In genomic region chr11:106076421-106076922, GRCh38 we compare ENCODE assay signal across 8 cellular contexts. TPM values are rescaled to one million over a fixed set of nuclear protein-coding genes. Genes with fewer than 3 reads are reported as not detected.
DNase-seq lines count a peak whose midpoint lies in the region; ATAC-seq and TF ChIP-seq lines count a peak whose summit lies in the region.

No MANE protein-coding gene starts in this region.

- intact Hi-C loops in CD14-positive monocyte (cut with micrococcal nuclease) = loop anchor here (5.0 kb wide), 1 partner anchor 54 kb away; the partner anchor contains the start of gene MSANTD4 (in 2 of the 2)
- intact Hi-C loops in heart right ventricle (cut with DNase I) = loop anchor here in 4 of 10 donors (2.0 to 5.0 kb wide), 2 partner anchors 54 kb away; partner anchors contain the start of gene MSANTD4 (in 4 of the 4)
- intact Hi-C loops in gastrocnemius medialis (cut with DNase I; ENCODE audit: low total_unique reads) = no loop called here

- DNase-seq in CD14-positive monocyte (ENCODE audit: low spot score) (peak; percentile 45), HEK293T (ENCODE audit: extremely low spot score) (peak; percentile 7), heart right ventricle (no peak), gastrocnemius medialis (no peak), NCI-H1436 (lab: John Stamatoyannopoulos, UW) (no peak), NOMO-1 treated with dmso at 0.1 percent for 144 hours (lab: John Stamatoyannopoulos, UW; ENCODE audit: unreplicated experiment) (no peak), epidermal melanocyte (ENCODE audit: insufficient read length, low spot score) (no peak)
- peak; percentile 46 for DNase-seq in activated CD8-positive, alpha-beta memory T cell treated with anti-CD3 and anti-CD28 coated beads, Interleukin-2, amount 10 ng/mL, durations not matched to agents 7 days and 5 days

- peak; percentile 9 for TF ChIP-seq CTCF in CD14-positive monocyte (IDR thresholded peaks at IDR 0.05)
- no peak for TF ChIP-seq CTCF in heart right ventricle (IDR thresholded peaks at IDR 0.05)
- no peak for TF ChIP-seq CTCF in gastrocnemius medialis (IDR thresholded peaks at IDR 0.05 in 4 of 5, conservative IDR thresholded peaks at IDR 0.05 in 1 of 5)

- WGBS in heart right ventricle, 2 donors = 0 to 3% methylated on average over 14 of the region's 14 CpGs

- peak overlapping the region; percentile 96 to 99 (median 98) for H3K27ac Mint-ChIP-seq in CD14-positive monocyte
- H3K27ac Mint-ChIP-seq in activated CD8-positive, alpha-beta memory T cell treated with anti-CD3 and anti-CD28 coated beads, Interleukin-2, amount 10 ng/mL, durations not matched to agents 7 days and 5 days = peak overlapping the region; percentile 97

- no peaks in the 10 kb centered on the region for H3K27me3 ChIP-seq in heart right ventricle
- H3K27me3 ChIP-seq in gastrocnemius medialis = no peaks in the 10 kb centered on the region

- H3K36me3 Mint-ChIP-seq in CD14-positive monocyte = peaks cover 19% of the 10 kb centered on the region in 2 donors
- H3K36me3 Mint-ChIP-seq in activated CD8-positive, alpha-beta memory T cell treated with anti-CD3 and anti-CD28 coated beads, Interleukin-2, amount 10 ng/mL, durations not matched to agents 7 days and 5 days = peaks cover 24% of the 10 kb centered on the region

- H3K27ac ChIP-seq in heart right ventricle (peak overlapping the region; percentile 85 to 99 (median 95)), gastrocnemius medialis (peak overlapping the region; percentile 95 to 97 (median 96))

- no peaks in the 10 kb centered on the region for H3K27me3 Mint-ChIP-seq in CD14-positive monocyte (ENCODE audit: low read depth in 3 of 3)
- H3K27me3 Mint-ChIP-seq in activated CD8-positive, alpha-beta memory T cell treated with anti-CD3 and anti-CD28 coated beads, Interleukin-2, amount 10 ng/mL, durations not matched to agents 7 days and 5 days = no peaks in the 10 kb centered on the region

- no peak for ATAC-seq in activated CD8-positive, alpha-beta memory T cell treated with anti-CD3 and anti-CD28 coated beads, Interleukin-2, amount 10 ng/mL, durations not matched to agents 7 days and 5 days
- ATAC-seq in heart right ventricle (peak in 1 of 8 donors; percentile 0), gastrocnemius medialis (peak; percentile 0 to 4)

- POLR2A ChIA-PET in HEK293T (lab: Yijun Ruan, JAX) = interaction anchor here (1.2 kb wide), 1 partner anchor 11 kb away, joined by 7 read pairs; no protein-coding TSS in a partner anchor

- no peak for TF ChIP-seq POLR2A in gastrocnemius medialis (IDR thresholded peaks at IDR 0.05)

- in situ Hi-C loops in gastrocnemius medialis (cut with MboI; ENCODE audit: low sequenced_read_pairs in 4 of 4) = loop anchor here in 3 of 4 donors (5.0 to 10.0 kb wide), 2 partner anchors 52 to 54 kb away; partner anchors contain the start of gene MSANTD4 (in 3 of the 3)

- H3K4me1 Mint-ChIP-seq in CD14-positive monocyte = peaks cover 31% of the 10 kb centered on the region
- peaks cover 33% of the 10 kb centered on the region for H3K4me1 Mint-ChIP-seq in activated CD8-positive, alpha-beta memory T cell treated with anti-CD3 and anti-CD28 coated beads, Interleukin-2, amount 10 ng/mL, durations not matched to agents 7 days and 5 days

- peaks cover 0 to 50% (median 43%) of the 10 kb centered on the region in 9 donors for H3K4me1 ChIP-seq in heart right ventricle
- peaks cover 31 to 39% of the 10 kb centered on the region in 2 donors for H3K4me1 ChIP-seq in gastrocnemius medialis

- H3K9me3 ChIP-seq in heart right ventricle (no peaks in the 10 kb centered on the region), gastrocnemius medialis (no peaks in the 10 kb centered on the region)

- H3K36me3 ChIP-seq in heart right ventricle (peaks cover 0 to 34% (median 6%) of the 10 kb centered on the region in 9 donors), gastrocnemius medialis (peaks cover 0 to 21% of the 10 kb centered on the region in 2 donors)

- CTCF ChIA-PET in HEK293T (lab: Yijun Ruan, JAX) = interaction anchor here (1.2 kb wide), 1 partner anchor 11 kb away, joined by 5 read pairs; no protein-coding TSS in a partner anchor
- CTCF ChIA-PET in activated CD8-positive, alpha-beta memory T cell treated with anti-CD3 and anti-CD28 coated beads, Interleukin-2, amount 10 ng/mL, durations not matched to agents 7 days and 5 days (lab: Charles Lee) = interaction anchor here (1.0 to 2.6 kb wide), 6 partner anchors 9 to 57 kb away, joined by 3 to 8 read pairs (median 6); no protein-coding TSS in a partner anchor

- peak overlapping the region; percentile 51 to 97 (median 84) for H3K4me3 ChIP-seq in heart right ventricle
- peak overlapping the region; percentile 76 to 95 (median 88) for H3K4me3 ChIP-seq in gastrocnemius medialis

- H3K9me3 Mint-ChIP-seq in CD14-positive monocyte = no peaks in the 10 kb centered on the region
- no peaks in the 10 kb centered on the region for H3K9me3 Mint-ChIP-seq in activated CD8-positive, alpha-beta memory T cell treated with anti-CD3 and anti-CD28 coated beads, Interleukin-2, amount 10 ng/mL, durations not matched to agents 7 days and 5 days (ENCODE audit: low read depth)

- peak overlapping the region; percentile 96 to 98 for H3K4me3 Mint-ChIP-seq in CD14-positive monocyte
- H3K4me3 Mint-ChIP-seq in activated CD8-positive, alpha-beta memory T cell treated with anti-CD3 and anti-CD28 coated beads, Interleukin-2, amount 10 ng/mL, durations not matched to agents 7 days and 5 days = peak overlapping the region; percentile 97

TF ChIP-seq in HEK293T, 16 proteins besides CTCF, POLR2A, EP300 and RAD21:
- TF ChIP-seq ZNF384 (IDR thresholded peaks at IDR 0.05) = no peak
- TF ChIP-seq FOXA1 (IDR thresholded peaks at IDR 0.05) = no peak
- TF ChIP-seq ARNT (IDR thresholded peaks at IDR 0.05) = no peak
- TF ChIP-seq TARDBP (IDR thresholded peaks at IDR 0.05) = no peak
- no peak for TF ChIP-seq SUZ12 (IDR thresholded peaks at IDR 0.05)
- TF ChIP-seq CTBP1 (IDR thresholded peaks at IDR 0.05; ENCODE audit: borderline replicate concordance) = no peak
- no peak for TF ChIP-seq SP1 (IDR thresholded peaks at IDR 0.05)

RNA-seq across cellular contexts. Expression of gene KBTBD3, which starts 0.7 kb away (rescaled TPM):
- polyA plus RNA-seq in CD14-positive monocyte (1 to 10 TPM; 2.6 to 5.9 TPM), heart right ventricle (1 to 10 TPM; 4.2 to 5.0 TPM)
- 1 to 10 TPM; 7.9 to 8.7 TPM for total RNA-seq in activated CD8-positive, alpha-beta memory T cell treated with anti-CD3 and anti-CD28 coated beads, Interleukin-2, amount 10 ng/mL, durations not matched to agents 7 days and 5 days
- total RNA-seq in heart right ventricle (10 to 100 TPM in 3 of 10 donors, 1 to 10 TPM in 7; 6.3 to 13.8 (median 9.1) TPM), gastrocnemius medialis (1 to 10 TPM in 3 of 4 donors, under 1 TPM in 1; 0.92 to 6.2 (median 1.9) TPM)

RNA-seq across cellular contexts. Expression of gene AASDHPPT, which starts 1.0 kb away (rescaled TPM):
- polyA plus RNA-seq in CD14-positive monocyte (10 to 100 TPM; 27.3 to 47.3 TPM), heart right ventricle (10 to 100 TPM; 13.2 to 15.8 TPM)
- total RNA-seq in activated CD8-positive, alpha-beta memory T cell treated with anti-CD3 and anti-CD28 coated beads, Interleukin-2, amount 10 ng/mL, durations not matched to agents 7 days and 5 days = 10 to 100 TPM; 32.1 to 37.8 TPM
- total RNA-seq in heart right ventricle (10 to 100 TPM; 31.2 to 46.7 (median 41.1) TPM), gastrocnemius medialis (10 to 100 TPM; 23.2 to 59.4 (median 45.2) TPM)

RNA-seq across cellular contexts. Expression of gene MSANTD4, which starts 54.4 kb away (rescaled TPM):
- polyA plus RNA-seq in CD14-positive monocyte = 1 to 10 TPM; 1.8 to 2.1 TPM
- total RNA-seq in activated CD8-positive, alpha-beta memory T cell treated with anti-CD3 and anti-CD28 coated beads, Interleukin-2, amount 10 ng/mL, durations not matched to agents 7 days and 5 days = 10 to 100 TPM; 17.7 to 18.9 TPM
- total RNA-seq in heart right ventricle = 10 to 100 TPM; 16.4 to 30.5 (median 22.5) TPM
- polyA plus RNA-seq in heart right ventricle = 10 to 100 TPM in 1 of 2 donors, 1 to 10 TPM in 1; 7.7 to 11.0 TPM
- total RNA-seq in gastrocnemius medialis = 10 to 100 TPM; 31.3 to 39.6 (median 34.9) TPM

Comparison
In these comparisons a context has a peak if more than half of its experiments do, and no peak if none do; other contexts are left out.
1. DNase-seq: peak in CD14-positive monocyte (single experiment), HEK293T (single experiment) and activated CD8-positive, alpha-beta memory T cell treated with anti-CD3 and anti-CD28 coated beads, Interleukin-2, amount 10 ng/mL, durations not matched to agents 7 days and 5 days (single experiment); none in heart right ventricle (0 of 2), gastrocnemius medialis (0 of 2), NCI-H1436 (single experiment), NOMO-1 treated with dmso at 0.1 percent for 144 hours (single experiment) and epidermal melanocyte (single experiment).